In genomic region chr10:30091136-30091535, GRCh38 we compare ENCODE assay signal across 5 cellular contexts. TPM values are rescaled to one million over a fixed set of nuclear protein-coding genes. Genes with fewer than 3 reads are reported as not detected.
"Had no signal": no experiment of that assay in that cellular context is flagged by ENCODE, and none has a peak within 500 bp of the region (broad histone marks: within the 10 kb centered on the region; RNA-seq: fewer than 3 reads in every experiment).

No MANE protein-coding gene starts in this region.

- H3K4me1 ChIP-seq: HAP-1 had no signal

- H3K36me3 ChIP-seq: HAP-1 had no signal

- DNase-seq: GOT3, H7, IMR-90 had no signal

- ATAC-seq: K562 had no signal

- H3K4me3 ChIP-seq: HAP-1, K562 had no signal

- H3K9me3 ChIP-seq: HAP-1 had no signal

RNA-seq across cellular contexts. Expression of gene JCAD, which starts 31.8 kb away (rescaled TPM):
- total RNA-seq: K562 had no signal
- polyA plus RNA-seq: K562 had no signal
